ENCODE assay signal across 8 cellular contexts in the genomic region with DNA sequence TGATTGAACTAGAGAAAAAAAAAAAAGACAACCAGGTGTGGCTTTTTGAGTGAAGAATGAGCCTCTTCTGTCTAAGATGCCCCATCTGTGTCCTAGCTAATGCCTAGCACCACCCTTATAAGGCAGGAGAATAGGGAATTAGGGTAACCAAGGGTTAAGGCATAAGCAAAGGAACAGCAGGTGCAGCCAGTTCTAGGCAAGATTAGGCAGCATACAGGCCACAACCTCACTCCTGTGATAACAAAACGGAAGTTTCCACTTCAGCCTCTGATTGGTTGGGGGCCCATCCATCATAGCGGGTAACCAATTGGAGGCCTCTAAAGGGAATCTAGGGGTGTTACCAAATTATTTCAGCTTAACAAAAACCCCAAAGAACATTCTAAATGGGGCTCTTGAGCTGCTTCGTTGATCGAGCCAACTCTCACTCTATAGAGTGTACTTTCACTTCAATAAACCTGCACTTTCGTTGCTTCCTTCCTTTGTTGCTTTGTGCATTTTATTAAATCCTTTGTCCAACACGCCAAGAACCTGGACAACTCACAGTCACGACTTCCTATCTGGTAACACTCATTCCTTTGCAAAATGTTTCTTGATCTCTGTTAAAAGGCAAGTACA.
DNase-seq lines count a peak whose midpoint lies in the region; ATAC-seq lines count a peak whose summit lies in the region.

No MANE protein-coding gene starts in this region.

- H3K4me3 ChIP-seq in Karpas-422 (ENCODE audit: low read length) (peak overlapping the region; percentile 60), iPS DF 6.9 (ENCODE audit: low read length) (no peak overlapping the region)

- no peaks in the 10 kb centered on the region for H4K20me1 ChIP-seq in Karpas-422 (ENCODE audit: insufficient read depth, low read depth, low read length)

- peak overlapping the region; percentile 68 for H3K9ac ChIP-seq in Karpas-422 (ENCODE audit: low read length)

- no peaks in the 10 kb centered on the region for H3K79me2 ChIP-seq in Karpas-422 (ENCODE audit: low read length)

- WGBS in iPS DF 6.9 (ENCODE audit: insufficient coverage, insufficient read length), result no CpG with 5 or more reads among the region's 7 CpGs

- H3K9me3 ChIP-seq in Karpas-422 (ENCODE audit: low read length) (no peaks in the 10 kb centered on the region), iPS DF 6.9 (ENCODE audit: control insufficient read depth, insufficient read depth, low read length) (no peaks in the 10 kb centered on the region)

- H3K36me3 ChIP-seq in Karpas-422 (ENCODE audit: insufficient read depth, low read length) (no peaks in the 10 kb centered on the region), iPS DF 6.9 (ENCODE audit: control insufficient read depth, insufficient read depth, low read length) (no peaks in the 10 kb centered on the region)

- no peaks in the 10 kb centered on the region for H3K9me2 ChIP-seq in Karpas-422 (replicated peaks; ENCODE audit: insufficient read depth, low read length)

- H3K4me2 ChIP-seq in Karpas-422 (ENCODE audit: low read depth, low read length, poor library complexity, severe bottlenecking), result peak overlapping the region; percentile 84

- peak overlapping the region; percentile 55; the same call in 1 of the 2 replicates for H2AFZ ChIP-seq in Karpas-422 (ENCODE audit: low read length)

- no peaks in the 10 kb centered on the region for H3K27me3 ChIP-seq in Karpas-422 (ENCODE audit: low read length)
- H3K27me3 ChIP-seq in iPS DF 6.9 (ENCODE audit: control insufficient read depth, insufficient read depth, low read length), result no peaks in the 10 kb centered on the region

- H3K27ac ChIP-seq in Karpas-422 (ENCODE audit: low read length), result peak overlapping the region; percentile 98
- no peak overlapping the region for H3K27ac ChIP-seq in iPS DF 6.9 (ENCODE audit: low read length)

- peak; percentile 87 for ATAC-seq in GM21619 (IDR thresholded peaks at IDR 0.05; ENCODE audit: unreplicated experiment)

- H3K4me1 ChIP-seq in Karpas-422 (ENCODE audit: low read length), result peaks cover 70% of the 10 kb centered on the region
- peaks cover 4% of the 10 kb centered on the region; the same call in 1 of the 2 replicates for H3K4me1 ChIP-seq in iPS DF 6.9 (ENCODE audit: control insufficient read depth, insufficient read depth, low read length)

- DNase-seq in ELR (ENCODE audit: low read depth), result peak; percentile 58
- peak; percentile 98 for DNase-seq in Karpas-422
- DNase-seq in T-helper 1 cell, result peak; percentile 61 to 90 (median 77)
- DNase-seq in amniotic epithelial cell (ENCODE audit: low read depth), result peak; percentile 68
- peak; percentile 71 for DNase-seq in iPS DF 6.9 (ENCODE audit: low read depth, low spot score)
- DNase-seq in stimulated activated CD4-positive, alpha-beta T cell treated with anti-CD3 and anti-CD28 coated beads, Interleukin-1b, Interleukin-23, amount 100 ng/mL, for 4 hours (ENCODE audit: low read depth in 2 of 2), result peak; percentile 83 to 92
- no peak for DNase-seq in ecto neural progenitor cell (ENCODE audit: low spot score)
